8 cellular contexts compared by ENCODE assay signal in the genomic region with DNA sequence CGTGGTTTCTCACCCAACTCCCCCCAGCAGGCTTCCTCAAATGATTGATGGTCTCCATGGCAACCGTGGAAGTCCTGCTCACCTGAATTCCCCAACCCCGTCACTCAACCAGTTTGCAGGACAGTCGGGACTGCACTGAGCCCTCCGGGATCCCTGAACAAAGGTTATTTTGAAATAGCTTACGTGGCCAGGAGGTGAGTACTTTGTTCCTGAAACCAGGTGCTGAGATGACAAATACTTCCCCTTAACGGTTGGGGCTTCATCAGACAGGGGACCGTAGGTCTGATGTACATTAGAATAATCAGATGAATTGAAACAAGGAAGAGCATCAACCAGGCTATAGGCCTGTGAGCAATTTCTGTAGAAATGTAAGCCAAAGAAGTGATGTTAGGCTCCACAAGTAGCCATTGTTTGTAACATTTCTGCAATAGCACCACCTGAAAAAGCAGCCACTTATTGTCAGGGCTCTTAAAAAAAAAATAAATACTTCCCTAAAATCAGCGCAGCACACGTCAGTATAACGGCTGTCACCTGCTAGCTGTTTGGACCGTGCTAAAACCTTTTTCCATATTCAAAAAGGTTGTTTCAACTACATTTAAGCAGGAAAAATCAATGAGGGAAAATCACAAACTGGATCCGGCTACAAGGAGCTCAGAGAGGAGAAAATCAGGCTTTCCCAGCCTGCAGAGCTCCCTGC.
DNase-seq lines count a peak whose midpoint lies in the region; ATAC-seq, FAIRE-seq and TF ChIP-seq lines count a peak whose summit lies in the region.

No MANE protein-coding gene starts in this region.

- H3K4me3 ChIP-seq in H1 (ENCODE audit: extremely low read depth in 1 of 4, insufficient read depth in 2 of 4, low read depth in 3 of 4, low read length in 4 of 4) (no peak overlapping the region), A673 (ENCODE audit: low read depth, low read length, poor library complexity, severe bottlenecking) (no peak overlapping the region)

- no peaks in the 10 kb centered on the region for H3K79me2 ChIP-seq in H1 (ENCODE audit: control insufficient read depth in 1 of 2, insufficient read depth in 2 of 2, low read length in 2 of 2)

- H2BK5ac ChIP-seq in H1 (ENCODE audit: low read depth, low read length) = no peak overlapping the region

- H4K91ac ChIP-seq in H1 (replicated peaks; ENCODE audit: insufficient read length, low read length) = no peak overlapping the region

- no peak for TF ChIP-seq RAD21 in H1 (IDR thresholded peaks at IDR 0.05 in 1 of 2, conservative IDR thresholded peaks at IDR 0.05 in 1 of 2; ENCODE audit: low read depth in 2 of 2, low read length in 2 of 2)

- H3K27ac Mint-ChIP-seq in osteocyte (ENCODE audit: unreplicated experiment) = no peak overlapping the region

- no peak for FAIRE-seq in H1 (lab: Jason Lieb, UNC)

- intact Hi-C loops in head of caudate nucleus (cut with DNase I) (no loop called here), A673 (cut with micrococcal nuclease; ENCODE audit: unreplicated experiment) (no loop called here)

- H4K20me1 ChIP-seq in H1 (replicated peaks in 1 of 2; ENCODE audit: control insufficient read depth in 1 of 2, insufficient read depth in 2 of 2, low read length in 2 of 2) = no peaks in the 10 kb centered on the region

- no peaks in the 10 kb centered on the region for H3K36me3 ChIP-seq in H1 (ENCODE audit: control insufficient read depth in 2 of 4, insufficient read depth in 4 of 4, low read length in 3 of 4)
- no peaks in the 10 kb centered on the region for H3K36me3 ChIP-seq in A673 (ENCODE audit: insufficient read depth, low read length, poor library complexity, severe bottlenecking)

- BruUV-seq in A673 (replicated peaks; lab: Mats Ljungman, UMichigan) = no TSS peak

- TF ChIP-seq CTCF in H1 (IDR thresholded peaks at IDR 0.05; ENCODE audit: control extremely low read depth in 1 of 3, insufficient read depth in 1 of 3, low read depth in 1 of 3, low read length in 3 of 3) (no peak), osteocyte (IDR thresholded peaks at IDR 0.05) (no peak), A673 (conservative IDR thresholded peaks at IDR 0.05; ENCODE audit: low read depth, low read length) (no peak)

- DNase-seq in CD1c-positive myeloid dendritic cell (ENCODE audit: extremely low spot score) = peak; percentile 43
- peak; percentile 82 for DNase-seq in NCI-H345 treated with DMSO at 0.1 percent for 48 hours (lab: John Stamatoyannopoulos, UW; ENCODE audit: unreplicated experiment)
- no peak for DNase-seq in H1 (ENCODE audit: low read depth in 1 of 2, low spot score in 2 of 2)
- DNase-seq in osteocyte (ENCODE audit: extremely low spot score, unreplicated experiment) = no peak
- no peak for DNase-seq in head of caudate nucleus
- DNase-seq in A673 (ENCODE audit: low spot score) = no peak

- H3K18ac ChIP-seq in H1 (ENCODE audit: extremely low read depth, low read length) = no peak overlapping the region

- peaks cover 9% of the 10 kb centered on the region for H3K27me3 Mint-ChIP-seq in osteocyte (ENCODE audit: unreplicated experiment)

- H2BK120ac ChIP-seq in H1 (replicated peaks; ENCODE audit: low read depth, low read length) = no peak overlapping the region

- H3K79me1 ChIP-seq in H1 (ENCODE audit: low read depth, low read length) = no peaks in the 10 kb centered on the region

- no peak overlapping the region for H4K5ac ChIP-seq in H1 (ENCODE audit: insufficient read length, low read depth, low read length)

- no peak overlapping the region for H3K4ac ChIP-seq in H1 (replicated peaks; ENCODE audit: insufficient read length, low read depth, low read length)

- no peak overlapping the region for H2BK15ac ChIP-seq in H1 (ENCODE audit: low read length)

- no peak overlapping the region for H2AK5ac ChIP-seq in H1 (ENCODE audit: low read depth, low read length)

- CTCF ChIA-PET in H1 (lab: Charles Lee; ENCODE audit: partially characterized antibody) = interaction anchor here (0.5 to 0.9 kb wide), 3 partner anchors 54 to 901 kb away, joined by 3 to 4 read pairs (median 3); no protein-coding TSS in a partner anchor
- CTCF ChIA-PET in A673 (lab: Charles Lee) = no interaction called here

- TF ChIP-seq EP300 in H1 (IDR thresholded peaks at IDR 0.05; ENCODE audit: borderline replicate concordance in 1 of 2, low read depth in 2 of 2, low read length in 2 of 2) = no peak

- H3K14ac ChIP-seq in H1 (ENCODE audit: insufficient read length) = no peak overlapping the region

- H3K27me3 ChIP-seq in H1 (replicated peaks in 1 of 4; ENCODE audit: control insufficient read depth in 3 of 4, extremely low read depth in 1 of 4, insufficient read depth in 3 of 4, low read length in 3 of 4) (no peaks in the 10 kb centered on the region), A673 (replicated peaks; ENCODE audit: insufficient read depth, low read depth, low read length, poor library complexity) (no peaks in the 10 kb centered on the region)

- H3K4me1 Mint-ChIP-seq in osteocyte (ENCODE audit: unreplicated experiment) = no peaks in the 10 kb centered on the region

- H3K9me3 Mint-ChIP-seq in osteocyte (ENCODE audit: unreplicated experiment) = no peaks in the 10 kb centered on the region

- ATAC-seq in GM19468 (IDR thresholded peaks at IDR 0.05; ENCODE audit: extremely low read depth, unreplicated experiment) (peak; percentile 25), GM21447 (IDR thresholded peaks at IDR 0.05; ENCODE audit: unreplicated experiment) (no peak)

- H3K23me2 ChIP-seq in H1 (ENCODE audit: low read depth, low read length) = no peaks in the 10 kb centered on the region

- H2BK12ac ChIP-seq in H1 (ENCODE audit: low read depth, low read length) = no peak overlapping the region

- H3K9me3 ChIP-seq in H1 (ENCODE audit: insufficient read depth in 2 of 2, low read depth in 1 of 2, low read length in 1 of 2) (no peaks in the 10 kb centered on the region), A673 (ENCODE audit: low read depth, low read length, poor library complexity, severe bottlenecking) (no peaks in the 10 kb centered on the region)

- no peak overlapping the region for H3K9ac ChIP-seq in H1 (replicated peaks in 1 of 4; ENCODE audit: extremely low read depth in 1 of 4, low read depth in 3 of 4, low read length in 3 of 4)

- no peak overlapping the region for H3K27ac ChIP-seq in H1 (ENCODE audit: low read depth, low read length)
- H3K27ac ChIP-seq in A673 (ENCODE audit: low read depth, low read length, poor library complexity, severe bottlenecking) = no peak overlapping the region

- no peaks in the 10 kb centered on the region for H3K36me3 Mint-ChIP-seq in osteocyte (ENCODE audit: unreplicated experiment)

- WGBS in H1 (ENCODE audit: extremely low coverage in 1 of 2, insufficient coverage in 1 of 2, insufficient read length in 1 of 2, insufficient replicate concordance in 2 of 2, low coverage in 1 of 2, low lambda C conversion rate in 2 of 2, missing lambda C conversion rate in 1 of 2), 2 experiments = 81% methylated on average over 13 of the region's 13 CpGs; no CpG with 5 or more reads in 1 of the 2 experiments

- H3K23ac ChIP-seq in H1 (ENCODE audit: insufficient read length) = no peak overlapping the region

- POLR2A ChIA-PET in H1 (lab: Charles Lee; ENCODE audit: partially characterized antibody) = interaction anchor here (1.5 kb wide), 1 partner anchor 13 kb away, joined by 5 read pairs; no protein-coding TSS in a partner anchor
- POLR2A ChIA-PET in A673 (lab: Charles Lee; ENCODE audit: low non-redundant PET) = no interaction called here

- no peak overlapping the region for H3K4me3 Mint-ChIP-seq in osteocyte (ENCODE audit: unreplicated experiment)

- H3K4me1 ChIP-seq in H1 (replicated peaks in 1 of 4; ENCODE audit: control insufficient read depth in 3 of 4, insufficient read depth in 4 of 4, low read length in 3 of 4) = no peaks in the 10 kb centered on the region
- H3K4me1 ChIP-seq in A673 (ENCODE audit: insufficient read depth, low read length, poor library complexity, severe bottlenecking) = peaks cover 11% of the 10 kb centered on the region

- H3K4me2 ChIP-seq in H1 (ENCODE audit: insufficient read depth in 1 of 2, low read depth in 2 of 2, low read length in 2 of 2) = no peak overlapping the region

- no peak overlapping the region for H2AFZ ChIP-seq in H1 (ENCODE audit: low read length)

- TF ChIP-seq POLR2A in H1 (IDR thresholded peaks at IDR 0.05; ENCODE audit: control extremely low read depth in 1 of 2, low read depth in 2 of 2, low read length in 2 of 2) = no peak

- H4K8ac ChIP-seq in H1 (ENCODE audit: extremely low read depth, insufficient read depth, low read length) = no peak overlapping the region

- no peak overlapping the region for H3K56ac ChIP-seq in H1 (replicated peaks; ENCODE audit: insufficient read length, low read depth, low read length)

- 0 out of 2 replicates have a peak overlapping the region, but pooled peaks have one; percentile 15 for H2BK20ac ChIP-seq in H1 (ENCODE audit: low read length)

TF ChIP-seq in H1, 55 proteins besides CTCF, POLR2A, EP300 and RAD21:
- TF ChIP-seq, protein P1, sequence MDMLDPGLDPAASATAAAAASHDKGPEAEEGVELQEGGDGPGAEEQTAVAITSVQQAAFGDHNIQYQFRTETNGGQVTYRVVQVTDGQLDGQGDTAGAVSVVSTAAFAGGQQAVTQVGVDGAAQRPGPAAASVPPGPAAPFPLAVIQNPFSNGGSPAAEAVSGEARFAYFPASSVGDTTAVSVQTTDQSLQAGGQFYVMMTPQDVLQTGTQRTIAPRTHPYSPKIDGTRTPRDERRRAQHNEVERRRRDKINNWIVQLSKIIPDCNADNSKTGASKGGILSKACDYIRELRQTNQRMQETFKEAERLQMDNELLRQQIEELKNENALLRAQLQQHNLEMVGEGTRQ (IDR thresholded peaks at IDR 0.05; ENCODE audit: low read length) = no peak
- TF ChIP-seq BCL11A (IDR thresholded peaks at IDR 0.05; ENCODE audit: low read depth in 2 of 2, low read length in 2 of 2) (no peak), NANOG (IDR thresholded peaks at IDR 0.05; ENCODE audit: insufficient read depth, low read depth, low read length, poor library complexity, severe bottlenecking) (no peak), SP4 (IDR thresholded peaks at IDR 0.05; ENCODE audit: low read length) (no peak), NRF1 (IDR thresholded peaks at IDR 0.05; ENCODE audit: low read depth, low read length) (no peak), TEAD4 (IDR thresholded peaks at IDR 0.05; ENCODE audit: low read depth, low read length) (no peak)

Comparison
In these comparisons a context has a peak if more than half of its experiments do, and no peak if none do; other contexts are left out.
1. DNase-seq: peak in CD1c-positive myeloid dendritic cell (single experiment) and NCI-H345 treated with DMSO at 0.1 percent for 48 hours (single experiment); none in H1 (0 of 2), osteocyte (single experiment), head of caudate nucleus (0 of 42) and A673 (single experiment).